2 cellular contexts compared by ENCODE assay signal in the genomic region with DNA sequence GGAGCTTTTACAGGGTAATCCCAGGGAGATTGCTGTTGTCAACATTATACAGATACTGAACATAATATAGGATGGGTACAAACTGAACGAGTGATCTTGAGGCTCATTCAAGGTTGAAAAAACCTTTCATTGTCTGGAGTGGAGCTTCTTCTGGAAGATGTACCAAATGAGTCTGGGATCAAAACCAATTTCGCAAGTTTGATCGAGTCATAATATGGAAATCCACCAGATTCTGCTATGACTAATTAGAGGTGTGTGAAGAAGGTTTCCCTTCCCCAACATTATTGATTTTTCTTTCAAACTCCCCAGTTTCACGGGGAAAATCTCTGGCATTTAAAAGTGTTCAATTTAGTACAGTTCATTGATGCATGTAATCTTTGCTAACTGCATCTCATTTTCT.
TF ChIP-seq lines count a peak whose summit lies in the region.

No MANE protein-coding gene starts in this region.

TF ChIP-seq in IMR-90, 13 proteins besides CTCF, POLR2A, EP300 and RAD21:
- TF ChIP-seq CEBPB (IDR thresholded peaks at IDR 0.05; ENCODE audit: low read depth, low read length) (peak; percentile 79), CHD1 (IDR thresholded peaks at IDR 0.05; ENCODE audit: low read depth, low read length) (no peak)

TF ChIP-seq in WTC11, 78 proteins besides CTCF, POLR2A, EP300 and RAD21:
- TF ChIP-seq RELA (CRISPR knock-in tag; IDR thresholded peaks at IDR 0.05; ENCODE audit: borderline replicate concordance): no peak
- TF ChIP-seq FOXP1 (CRISPR knock-in tag; IDR thresholded peaks at IDR 0.05; ENCODE audit: borderline replicate concordance): no peak
- no peak for TF ChIP-seq ESRRA (CRISPR knock-in tag; IDR thresholded peaks at IDR 0.05; ENCODE audit: borderline replicate concordance)
- TF ChIP-seq ETV6 (CRISPR knock-in tag; IDR thresholded peaks at IDR 0.05): no peak
- no peak for TF ChIP-seq ZNF317 (CRISPR knock-in tag; IDR thresholded peaks at IDR 0.05; ENCODE audit: borderline replicate concordance, low read depth)
- TF ChIP-seq ZNF263 (CRISPR knock-in tag; IDR thresholded peaks at IDR 0.05; ENCODE audit: low read depth): no peak
- TF ChIP-seq NFE2L1 (CRISPR knock-in tag; IDR thresholded peaks at IDR 0.05): no peak
- no peak for TF ChIP-seq CBFB (CRISPR knock-in tag; IDR thresholded peaks at IDR 0.05; ENCODE audit: low read depth)
- TF ChIP-seq, protein P1, sequence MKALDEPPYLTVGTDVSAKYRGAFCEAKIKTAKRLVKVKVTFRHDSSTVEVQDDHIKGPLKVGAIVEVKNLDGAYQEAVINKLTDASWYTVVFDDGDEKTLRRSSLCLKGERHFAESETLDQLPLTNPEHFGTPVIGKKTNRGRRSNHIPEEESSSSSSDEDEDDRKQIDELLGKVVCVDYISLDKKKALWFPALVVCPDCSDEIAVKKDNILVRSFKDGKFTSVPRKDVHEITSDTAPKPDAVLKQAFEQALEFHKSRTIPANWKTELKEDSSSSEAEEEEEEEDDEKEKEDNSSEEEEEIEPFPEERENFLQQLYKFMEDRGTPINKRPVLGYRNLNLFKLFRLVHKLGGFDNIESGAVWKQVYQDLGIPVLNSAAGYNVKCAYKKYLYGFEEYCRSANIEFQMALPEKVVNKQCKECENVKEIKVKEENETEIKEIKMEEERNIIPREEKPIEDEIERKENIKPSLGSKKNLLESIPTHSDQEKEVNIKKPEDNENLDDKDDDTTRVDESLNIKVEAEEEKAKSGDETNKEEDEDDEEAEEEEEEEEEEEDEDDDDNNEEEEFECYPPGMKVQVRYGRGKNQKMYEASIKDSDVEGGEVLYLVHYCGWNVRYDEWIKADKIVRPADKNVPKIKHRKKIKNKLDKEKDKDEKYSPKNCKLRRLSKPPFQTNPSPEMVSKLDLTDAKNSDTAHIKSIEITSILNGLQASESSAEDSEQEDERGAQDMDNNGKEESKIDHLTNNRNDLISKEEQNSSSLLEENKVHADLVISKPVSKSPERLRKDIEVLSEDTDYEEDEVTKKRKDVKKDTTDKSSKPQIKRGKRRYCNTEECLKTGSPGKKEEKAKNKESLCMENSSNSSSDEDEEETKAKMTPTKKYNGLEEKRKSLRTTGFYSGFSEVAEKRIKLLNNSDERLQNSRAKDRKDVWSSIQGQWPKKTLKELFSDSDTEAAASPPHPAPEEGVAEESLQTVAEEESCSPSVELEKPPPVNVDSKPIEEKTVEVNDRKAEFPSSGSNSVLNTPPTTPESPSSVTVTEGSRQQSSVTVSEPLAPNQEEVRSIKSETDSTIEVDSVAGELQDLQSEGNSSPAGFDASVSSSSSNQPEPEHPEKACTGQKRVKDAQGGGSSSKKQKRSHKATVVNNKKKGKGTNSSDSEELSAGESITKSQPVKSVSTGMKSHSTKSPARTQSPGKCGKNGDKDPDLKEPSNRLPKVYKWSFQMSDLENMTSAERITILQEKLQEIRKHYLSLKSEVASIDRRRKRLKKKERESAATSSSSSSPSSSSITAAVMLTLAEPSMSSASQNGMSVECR (CRISPR knock-in tag; IDR thresholded peaks at IDR 0.05; ENCODE audit: borderline replicate concordance): no peak
